Comparison of ENCODE assay signal across 9 cellular contexts in genomic region chr16:29963021-29963743, GRCh38. TPM values are rescaled to one million over a fixed set of nuclear protein-coding genes. Genes with fewer than 3 reads are reported as not detected.
A peak's percentile ranks its signal among the peaks of the same experiment; 100 is the strongest.
DNase-seq lines count a peak whose midpoint lies in the region; ATAC-seq and TF ChIP-seq lines count a peak whose summit lies in the region.
"Had no signal": no experiment of that assay in that cellular context is flagged by ENCODE, and none has a peak within 500 bp of the region (broad histone marks: within the 10 kb centered on the region; RNA-seq: fewer than 3 reads in every experiment).

No MANE protein-coding gene starts in this region.

- DNase-seq in DND-41, result no peak
- DNase-seq in T-cell, result no peak
- no peak for DNase-seq in esophagus squamous epithelium (lab: John Stamatoyannopoulos, UW)
- no peak for DNase-seq in sciatic nerve (ENCODE audit: low spot score)
- no peak for DNase-seq in AG08396 (ENCODE audit: low spot score)
- no peak for DNase-seq in effector CD4-positive, alpha-beta T cell
- DNase-seq: NCI-H1105 treated with DMSO at 0.1 percent for 48 hours had no signal

- ATAC-seq in DND-41 (ENCODE audit: insufficient read depth, low read depth) (no peak), T-cell (replicated peaks in 1 of 4) (no peak), sciatic nerve (peak; percentile 11), GM21390 (IDR thresholded peaks at IDR 0.05; ENCODE audit: unreplicated experiment) (no peak), HG02973 (IDR thresholded peaks at IDR 0.05; ENCODE audit: unreplicated experiment) (no peak)

- H3K36me3 Mint-ChIP-seq in T-cell, result peaks cover 3% of the 10 kb centered on the region

- intact Hi-C loops in esophagus squamous epithelium (cut with DNase I) (no loop called here), sciatic nerve (cut with DNase I) (no loop called here)

- TF ChIP-seq CTCF in DND-41 (IDR thresholded peaks at IDR 0.05; ENCODE audit: borderline replicate concordance, extremely low read depth, low read length, poor library complexity, severe bottlenecking) (no peak), esophagus squamous epithelium (IDR thresholded peaks at IDR 0.05) (no peak)

- peak overlapping the region; percentile 63; the same call in 1 of the 2 replicates for H3K9ac ChIP-seq in DND-41 (ENCODE audit: low read depth, low read length)

- POLR2A ChIA-PET in T-cell (lab: Charles Lee), result interaction anchor here in 1 of 2 donors (0.6 kb wide), 1 partner anchor 10 kb away, joined by 5 read pairs; the partner anchor contains the start of gene TAOK2

- H3K4me1 ChIP-seq in DND-41 (ENCODE audit: insufficient read depth, low read length) (peaks cover 21% of the 10 kb centered on the region), esophagus squamous epithelium (peaks cover 0 to 32% (median 11%) of the 10 kb centered on the region in 3 donors)

- H3K27me3 ChIP-seq in DND-41 (ENCODE audit: insufficient read depth, low read length, poor library complexity) (no peaks in the 10 kb centered on the region), esophagus squamous epithelium (no peaks in the 10 kb centered on the region)

- H4K20me1 ChIP-seq in DND-41 (ENCODE audit: insufficient read depth, low read length), result no peaks in the 10 kb centered on the region

- H3K4me3 ChIP-seq in DND-41 (ENCODE audit: low read depth in 1 of 2, low read length in 2 of 2) (peak overlapping the region in 1 of 2 experiments; percentile 88; a peak in 2 of 4 replicates), esophagus squamous epithelium (peak overlapping the region; percentile 70 to 85 (median 76))

- no peaks in the 10 kb centered on the region for H3K9me3 Mint-ChIP-seq in T-cell

- H3K27ac Mint-ChIP-seq in T-cell, result peak overlapping the region; percentile 89 to 92

- H3K27ac ChIP-seq in DND-41 (ENCODE audit: low read length) (peak overlapping the region; percentile 78), esophagus squamous epithelium (peak overlapping the region; percentile 94 to 97 (median 94))

- H3K36me3 ChIP-seq in DND-41 (ENCODE audit: insufficient read depth, low read length) (peaks cover 9% of the 10 kb centered on the region), esophagus squamous epithelium (peaks cover 2 to 44% (median 4%) of the 10 kb centered on the region in 3 donors)

- TF ChIP-seq POLR2A in esophagus squamous epithelium (IDR thresholded peaks at IDR 0.05), result no peak

- peak overlapping the region; percentile 97 for H3K4me2 ChIP-seq in DND-41 (ENCODE audit: insufficient read depth, low read length)

- CTCF ChIA-PET in T-cell (lab: Charles Lee), result interaction anchor here in 1 of 2 donors (0.5 to 2.5 kb wide), 4 partner anchors 11 to 96 kb away, joined by 3 to 22 read pairs (median 4); partner anchors contain the start of genes KCTD13 and TAOK2

- H3K4me3 Mint-ChIP-seq in T-cell, result peak overlapping the region; percentile 87 to 90 (median 88)

- no peaks in the 10 kb centered on the region for H3K27me3 Mint-ChIP-seq in T-cell

- WGBS in esophagus squamous epithelium, 2 donors, result 70 to 79% methylated on average over 7 to 9 of the region's 14 CpGs

- H2AFZ ChIP-seq in DND-41 (ENCODE audit: low read depth, low read length), result peak overlapping the region; percentile 94; the same call in 1 of the 2 replicates

- H3K79me2 ChIP-seq in DND-41 (ENCODE audit: insufficient read depth, low read length), result peaks cover 8% of the 10 kb centered on the region

- H3K4me1 Mint-ChIP-seq in T-cell, result peaks cover 19 to 30% (median 24%) of the 10 kb centered on the region in 3 donors

- no peaks in the 10 kb centered on the region for H3K9me3 ChIP-seq in DND-41 (ENCODE audit: insufficient read depth, low read length, severe bottlenecking)
- no peaks in the 10 kb centered on the region for H3K9me3 ChIP-seq in esophagus squamous epithelium

RNA-seq across cellular contexts. Expression of gene TMEM219, which starts 1.3 kb away (rescaled TPM):
- 10 to 100 TPM; 66.7 to 93.9 (median 80.4) TPM for total RNA-seq in T-cell
- 100 to 1,000 TPM in 1 of 4 donors, 10 to 100 TPM in 3; 48.0 to 119 (median 80.0) TPM for total RNA-seq in esophagus squamous epithelium
- total RNA-seq in sciatic nerve, result 82.4 TPM

RNA-seq across cellular contexts. Expression of gene TAOK2, which starts 10.5 kb away (rescaled TPM):
- total RNA-seq in T-cell, result 10 to 100 TPM; 26.1 to 58.3 (median 55.9) TPM
- total RNA-seq in esophagus squamous epithelium, result 10 to 100 TPM; 26.8 to 33.7 (median 30.4) TPM
- 51.8 TPM for total RNA-seq in sciatic nerve

RNA-seq across cellular contexts. Expression of gene HIRIP3, which starts 32.2 kb away (rescaled TPM):
- total RNA-seq in T-cell (10 to 100 TPM; 15.0 to 22.8 (median 20.3) TPM), esophagus squamous epithelium (10 to 100 TPM in 2 of 4 donors, 1 to 10 TPM in 2; 5.1 to 12.8 (median 9.7) TPM), sciatic nerve (11.1 TPM)

RNA-seq across cellular contexts. Expression of gene INO80E, which starts 32.9 kb away (rescaled TPM):
- total RNA-seq in T-cell (100 to 1,000 TPM in 3 of 5 donors, 10 to 100 TPM in 2; 84.8 to 152 (median 128) TPM), esophagus squamous epithelium (10 to 100 TPM; 34.3 to 59.9 (median 48.0) TPM), sciatic nerve (59.2 TPM)

RNA-seq across cellular contexts. Expression of gene KCTD13, which starts 37.2 kb away (rescaled TPM):
- total RNA-seq in T-cell (10 to 100 TPM; 48.4 to 87.3 (median 79.1) TPM), esophagus squamous epithelium (10 to 100 TPM in 3 of 4 donors, 1 to 10 TPM in 1; 8.4 to 17.2 (median 13.9) TPM), sciatic nerve (30.4 TPM)
